Comparison of ENCODE assay signal across 10 cellular contexts in the genomic region with DNA sequence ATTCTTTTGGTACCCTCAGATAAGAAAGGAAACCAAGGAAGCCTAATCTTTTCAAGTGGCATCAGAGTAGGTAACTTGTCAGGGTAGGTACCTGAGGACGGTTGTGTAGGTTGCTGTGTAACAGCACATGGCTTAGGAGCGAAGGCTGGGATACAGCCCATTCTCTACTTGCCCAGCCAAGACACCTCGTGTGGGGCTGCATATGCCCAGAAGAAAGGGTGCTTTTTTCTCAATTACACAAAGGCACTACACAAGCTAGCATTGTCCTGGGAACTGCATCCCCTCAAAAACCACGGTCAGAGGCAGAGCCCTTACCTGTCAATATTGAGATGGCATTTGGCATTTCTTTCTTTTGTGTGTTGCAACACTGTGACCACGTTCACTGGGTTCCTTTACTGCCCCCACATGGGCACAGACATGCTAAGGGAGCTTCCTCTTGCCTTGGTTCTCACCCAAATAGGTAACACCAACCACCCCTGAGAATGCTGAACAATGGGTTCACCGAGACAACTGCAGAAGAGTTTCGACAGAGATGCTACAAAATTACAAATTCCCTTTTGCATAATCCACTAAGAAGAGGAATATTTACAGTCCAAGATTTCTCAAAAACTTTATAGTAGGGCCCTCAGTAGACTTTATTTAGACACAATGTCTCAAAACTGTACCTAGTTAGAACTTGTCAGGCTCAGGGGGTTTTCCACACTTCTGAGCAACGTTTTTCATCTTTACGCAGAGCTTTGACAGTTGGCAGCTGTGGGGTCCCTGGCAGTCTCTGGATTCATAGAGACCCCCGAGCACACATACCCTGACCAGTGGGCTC. TPM values are rescaled to one million over a fixed set of nuclear protein-coding genes. Genes with fewer than 3 reads are reported as not detected.
A peak's percentile ranks its signal among the peaks of the same experiment; 100 is the strongest.
DNase-seq lines count a peak whose midpoint lies in the region; ATAC-seq and TF ChIP-seq lines count a peak whose summit lies in the region.
"Had no signal": no experiment of that assay in that cellular context is flagged by ENCODE, and none has a peak within 500 bp of the region (broad histone marks: within the 10 kb centered on the region; RNA-seq: fewer than 3 reads in every experiment).

No MANE protein-coding gene starts in this region.

- CTCF ChIA-PET in naive thymus-derived CD4-positive, alpha-beta T cell (lab: Charles Lee), result interaction anchor here (0.7 to 4.4 kb wide), 12 partner anchors 8 to 1044 kb away, joined by 3 to 25 read pairs (median 3); no protein-coding TSS in a partner anchor

- peaks cover 0 to 6% (median 0%) of the 10 kb centered on the region in 5 donors for H3K27me3 Mint-ChIP-seq in naive thymus-derived CD4-positive, alpha-beta T cell

- H3K4me1 Mint-ChIP-seq in naive thymus-derived CD4-positive, alpha-beta T cell, result peaks cover 12 to 31% (median 26%) of the 10 kb centered on the region in 7 donors
- H3K4me1 Mint-ChIP-seq: naive B cell had no signal

- H3K27ac Mint-ChIP-seq in naive thymus-derived CD4-positive, alpha-beta T cell, result peak overlapping the region in 7 of 9 donors; percentile 5 to 85 (median 23)
- H3K27ac Mint-ChIP-seq: naive B cell had no signal

- H3K27me3 ChIP-seq in naive thymus-derived CD4-positive, alpha-beta T cell (ENCODE audit: control insufficient read depth in 2 of 2, insufficient read depth in 2 of 2, low read length in 2 of 2), result no peaks in the 10 kb centered on the region
- no peaks in the 10 kb centered on the region for H3K27me3 ChIP-seq in right atrium auricular region

- ATAC-seq in GM21576 (IDR thresholded peaks at IDR 0.05; ENCODE audit: unreplicated experiment), result peak; percentile 88
- ATAC-seq in HG03558 (IDR thresholded peaks at IDR 0.05; ENCODE audit: extremely low read depth, unreplicated experiment), result peak; percentile 55
- peak; percentile 87 for ATAC-seq in naive thymus-derived CD4-positive, alpha-beta T cell
- ATAC-seq: A549 had no signal

- H3K4me1 ChIP-seq in naive thymus-derived CD4-positive, alpha-beta T cell (ENCODE audit: control insufficient read depth in 2 of 2, insufficient read depth in 2 of 2, low read length in 2 of 2), result peaks cover 7 to 26% of the 10 kb centered on the region in 2 donors
- H3K4me1 ChIP-seq in right atrium auricular region, result no peaks in the 10 kb centered on the region
- H3K4me1 ChIP-seq: A549 had no signal

- intact Hi-C loops in naive thymus-derived CD4-positive, alpha-beta T cell (cut with micrococcal nuclease), result loop anchor here in 1 of 2 donors (2.0 to 10.0 kb wide), 3 partner anchors 27 to 1575 kb away; a partner anchor contains a TSS

- TF ChIP-seq CTCF in right atrium auricular region (IDR thresholded peaks at IDR 0.05), result no peak

- peaks cover 0 to 3% (median 0%) of the 10 kb centered on the region in 11 donors for H3K9me3 Mint-ChIP-seq in naive thymus-derived CD4-positive, alpha-beta T cell

- peak overlapping the region in 8 of 10 donors; percentile 1 to 59 (median 26) for H3K4me3 Mint-ChIP-seq in naive thymus-derived CD4-positive, alpha-beta T cell

- H3K9me3 ChIP-seq in naive thymus-derived CD4-positive, alpha-beta T cell (ENCODE audit: control insufficient read depth in 2 of 3, low read length in 3 of 3), result no peaks in the 10 kb centered on the region
- no peaks in the 10 kb centered on the region for H3K9me3 ChIP-seq in right atrium auricular region
- H3K9me3 ChIP-seq: A549 had no signal

- DNase-seq in SKM-1 treated with dmso at 0.1 percent for 144 hours (lab: John Stamatoyannopoulos, UW; ENCODE audit: unreplicated experiment) (peak; percentile 23), SKM-1 (lab: John Stamatoyannopoulos, UW; ENCODE audit: unreplicated experiment) (no peak), right atrium auricular region (ENCODE audit: low spot score) (no peak), T1000 (lab: John Stamatoyannopoulos, UW) (no peak), NCI-H1105 treated with DMSO at 0.1 percent for 48 hours (lab: John Stamatoyannopoulos, UW) (no peak)
- peak in 1 of 9 donors; percentile 23 for DNase-seq in naive thymus-derived CD4-positive, alpha-beta T cell
- DNase-seq: naive B cell had no signal

- peaks cover 0 to 2% (median 0%) of the 10 kb centered on the region in 5 donors for H3K36me3 Mint-ChIP-seq in naive thymus-derived CD4-positive, alpha-beta T cell
- H3K36me3 Mint-ChIP-seq: naive B cell had no signal

- no peaks in the 10 kb centered on the region for H3K36me3 ChIP-seq in naive thymus-derived CD4-positive, alpha-beta T cell (ENCODE audit: control insufficient read depth in 2 of 3, insufficient read depth in 3 of 3, low read length in 3 of 3)
- no peaks in the 10 kb centered on the region for H3K36me3 ChIP-seq in right atrium auricular region

- H3K27ac ChIP-seq in naive thymus-derived CD4-positive, alpha-beta T cell (ENCODE audit: low read depth, low read length), result no peak overlapping the region
- H3K27ac ChIP-seq in right atrium auricular region, result no peak overlapping the region
- H3K27ac ChIP-seq: A549 had no signal

- H3K4me3 ChIP-seq in naive thymus-derived CD4-positive, alpha-beta T cell (ENCODE audit: low read length), result peak overlapping the region; percentile 18
- H3K4me3 ChIP-seq in right atrium auricular region, result no peak overlapping the region
- H3K4me3 ChIP-seq: A549 had no signal

- POLR2A ChIA-PET in naive thymus-derived CD4-positive, alpha-beta T cell (lab: Charles Lee), result interaction anchor here (1.0 to 1.9 kb wide), 5 partner anchors 8 to 42 kb away, joined by 3 to 10 read pairs (median 4); no protein-coding TSS in a partner anchor

RNA-seq across cellular contexts. Expression of a gene that starts 35.8 kb away (rescaled TPM):
- 1 to 10 TPM in 2 of 5 experiments, under 1 TPM in 3; 0.57 to 1.8 (median 0.90) TPM for total RNA-seq in naive thymus-derived CD4-positive, alpha-beta T cell
- polyA plus RNA-seq in naive thymus-derived CD4-positive, alpha-beta T cell, result under 1 TPM; 0.30 to 0.62 TPM
- total RNA-seq in right atrium auricular region, result not detected
